ENCODE assay signal across 1 cellular context in the genomic region with DNA sequence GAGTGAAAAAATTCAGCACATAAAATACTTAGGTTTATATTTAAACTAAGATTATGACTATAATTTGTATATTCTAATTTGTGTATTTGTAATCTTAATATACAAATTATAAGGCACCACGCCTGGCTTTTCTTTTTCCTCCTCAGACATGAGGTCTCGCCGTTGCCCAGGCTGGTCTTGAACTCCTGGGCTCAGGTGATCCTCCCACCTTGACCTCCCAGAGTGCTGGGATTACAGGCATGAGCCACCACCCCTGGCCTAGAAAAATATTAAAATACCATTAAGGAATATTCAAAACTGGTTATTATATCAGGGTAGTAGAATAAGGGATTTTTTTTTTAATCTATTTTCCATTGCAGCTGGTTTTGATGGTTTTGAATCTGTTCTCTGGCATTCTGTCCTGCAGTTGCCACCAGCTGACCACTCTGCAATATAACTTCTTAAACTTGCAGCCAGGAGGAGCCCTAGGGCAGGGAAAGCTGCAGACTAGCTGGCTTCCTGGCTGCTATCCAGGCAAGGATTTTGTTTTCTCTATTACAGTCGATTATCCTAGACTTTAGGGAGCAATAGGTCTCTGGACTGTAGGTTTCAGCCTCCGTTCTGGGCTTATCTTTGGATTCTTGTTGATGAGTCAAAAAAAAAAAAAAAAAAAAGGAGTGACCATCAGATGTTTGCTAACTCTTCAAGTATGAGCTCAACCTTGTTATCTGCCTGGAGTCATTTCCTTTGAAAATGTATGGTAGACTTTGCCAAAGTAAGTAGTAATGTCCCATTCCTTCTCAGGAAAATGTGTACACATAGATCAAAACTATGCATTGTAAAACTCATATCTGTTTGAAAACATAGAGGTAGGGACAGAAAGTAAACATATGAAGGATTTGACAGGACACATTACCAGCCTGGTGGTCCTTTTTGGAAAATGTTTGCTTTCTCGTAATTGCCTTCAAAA.
TF ChIP-seq lines count a peak whose summit lies in the region.

No MANE protein-coding gene starts in this region.

TF ChIP-seq in K562, 482 proteins besides CTCF, POLR2A, EP300 and RAD21 (continued from another document and continues in another):
- TF ChIP-seq, protein P1, sequence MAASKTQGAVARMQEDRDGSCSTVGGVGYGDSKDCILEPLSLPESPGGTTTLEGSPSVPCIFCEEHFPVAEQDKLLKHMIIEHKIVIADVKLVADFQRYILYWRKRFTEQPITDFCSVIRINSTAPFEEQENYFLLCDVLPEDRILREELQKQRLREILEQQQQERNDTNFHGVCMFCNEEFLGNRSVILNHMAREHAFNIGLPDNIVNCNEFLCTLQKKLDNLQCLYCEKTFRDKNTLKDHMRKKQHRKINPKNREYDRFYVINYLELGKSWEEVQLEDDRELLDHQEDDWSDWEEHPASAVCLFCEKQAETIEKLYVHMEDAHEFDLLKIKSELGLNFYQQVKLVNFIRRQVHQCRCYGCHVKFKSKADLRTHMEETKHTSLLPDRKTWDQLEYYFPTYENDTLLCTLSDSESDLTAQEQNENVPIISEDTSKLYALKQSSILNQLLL (CRISPR knock-in tag; IDR thresholded peaks at IDR 0.05; ENCODE audit: borderline replicate concordance), result no peak
- TF ChIP-seq RCOR1 (IDR thresholded peaks at IDR 0.05; ENCODE audit: borderline replicate concordance in 1 of 2, low read depth in 2 of 2, low read length in 2 of 2) (peak in 1 of 2 experiments; percentile 72; a peak in 2 of 4 replicates), RBM17 (IDR thresholded peaks at IDR 0.05; ENCODE audit: borderline replicate concordance, low read depth, low read length) (no peak), SRF (CRISPR knock-in tag; IDR thresholded peaks at IDR 0.05) (peak in 1 of 2 experiments; percentile 41; a peak in 1 of 4 replicates), RNF2 (IDR thresholded peaks at IDR 0.05) (no peak), TAL1 (IDR thresholded peaks at IDR 0.05) (no peak), CBFA2T2 (conservative IDR thresholded peaks at IDR 0.05) (peak; percentile 53), FOXJ3 (CRISPR knock-in tag; IDR thresholded peaks at IDR 0.05) (no peak), ARID1B (IDR thresholded peaks at IDR 0.05) (peak; percentile 80), ZNF766 (CRISPR knock-in tag; conservative IDR thresholded peaks at IDR 0.05) (peak; percentile 49; the same call in 1 of the 2 replicates), HCFC1 (IDR thresholded peaks at IDR 0.05; ENCODE audit: low read depth, low read length) (no peak), FOXK2 (conservative IDR thresholded peaks at IDR 0.05 in 1 of 2, IDR thresholded peaks at IDR 0.05 in 1 of 2; ENCODE audit: low read depth in 2 of 2) (peak; percentile 72 to 83; a peak in 3 of 4 replicates), NCOA4 (IDR thresholded peaks at IDR 0.05; ENCODE audit: partially characterized antibody) (no peak), ZNF707 (CRISPR knock-in tag; conservative IDR thresholded peaks at IDR 0.05) (no peak), KLF16 (IDR thresholded peaks at IDR 0.05) (peak; percentile 55), ZNF586 (CRISPR knock-in tag; conservative IDR thresholded peaks at IDR 0.05) (no peak), MYC (IDR thresholded peaks at IDR 0.05; ENCODE audit: low read depth, low read length) (peak; percentile 66; the same call in 1 of the 2 replicates), MYC (CRISPR knock-in tag; IDR thresholded peaks at IDR 0.05; ENCODE audit: borderline replicate concordance, low read depth) (no peak), RBM15 (IDR thresholded peaks at IDR 0.05; ENCODE audit: insufficient read depth, low read length) (no peak), ZNF785 (CRISPR knock-in tag; IDR thresholded peaks at IDR 0.05) (no peak), TGIF2 (CRISPR knock-in tag; IDR thresholded peaks at IDR 0.05) (no peak), CTBP1 (IDR thresholded peaks at IDR 0.05; ENCODE audit: borderline replicate concordance) (peak; percentile 44; the same call in 1 of the 2 replicates), SMAD1 (IDR thresholded peaks at IDR 0.05; ENCODE audit: low read depth, low read length, partially characterized antibody) (peak; percentile 69), SOX6 (IDR thresholded peaks at IDR 0.05) (0 out of 2 replicates have a peak, but pooled peaks have one; percentile 40), DEAF1 (CRISPR knock-in tag; IDR thresholded peaks at IDR 0.05) (peak; percentile 95), ZNF212 (CRISPR knock-in tag; IDR thresholded peaks at IDR 0.05) (no peak), ATF7 (IDR thresholded peaks at IDR 0.05) (peak; percentile 83), TBL1XR1 (IDR thresholded peaks at IDR 0.05; ENCODE audit: low read length in 2 of 2) (peak in 1 of 2 experiments; percentile 59; a peak in 2 of 4 replicates), NR4A1 (CRISPR knock-in tag; IDR thresholded peaks at IDR 0.05) (no peak), NR4A1 (tag; IDR thresholded peaks at IDR 0.05) (no peak), BRD9 (IDR thresholded peaks at IDR 0.05; ENCODE audit: low read depth, partially characterized antibody) (peak; percentile 45), TEAD4 (IDR thresholded peaks at IDR 0.05; ENCODE audit: low read length) (peak; percentile 53), TEAD4 (CRISPR knock-in tag; IDR thresholded peaks at IDR 0.05; ENCODE audit: borderline replicate concordance) (no peak), GATAD2A (IDR thresholded peaks at IDR 0.05) (no peak), XRCC5 (IDR thresholded peaks at IDR 0.05; ENCODE audit: low read depth, low read length) (peak; percentile 85), LEF1 (IDR thresholded peaks at IDR 0.05) (peak; percentile 73), FOSL1 (tag; conservative IDR thresholded peaks at IDR 0.05) (peak; percentile 98), E2F3 (CRISPR knock-in tag; IDR thresholded peaks at IDR 0.05) (no peak), ZFP30 (CRISPR knock-in tag; IDR thresholded peaks at IDR 0.05; ENCODE audit: borderline replicate concordance) (no peak), SNAPC5 (CRISPR knock-in tag; IDR thresholded peaks at IDR 0.05) (no peak), ZNF584 (CRISPR knock-in tag; IDR thresholded peaks at IDR 0.05; ENCODE audit: low read depth) (peak; percentile 57; the same call in 1 of the 2 replicates), MEIS2 (IDR thresholded peaks at IDR 0.05; ENCODE audit: partially characterized antibody) (peak; percentile 12), TEAD1 (CRISPR knock-in tag; IDR thresholded peaks at IDR 0.05) (no peak)
- TF ChIP-seq, protein P2, sequence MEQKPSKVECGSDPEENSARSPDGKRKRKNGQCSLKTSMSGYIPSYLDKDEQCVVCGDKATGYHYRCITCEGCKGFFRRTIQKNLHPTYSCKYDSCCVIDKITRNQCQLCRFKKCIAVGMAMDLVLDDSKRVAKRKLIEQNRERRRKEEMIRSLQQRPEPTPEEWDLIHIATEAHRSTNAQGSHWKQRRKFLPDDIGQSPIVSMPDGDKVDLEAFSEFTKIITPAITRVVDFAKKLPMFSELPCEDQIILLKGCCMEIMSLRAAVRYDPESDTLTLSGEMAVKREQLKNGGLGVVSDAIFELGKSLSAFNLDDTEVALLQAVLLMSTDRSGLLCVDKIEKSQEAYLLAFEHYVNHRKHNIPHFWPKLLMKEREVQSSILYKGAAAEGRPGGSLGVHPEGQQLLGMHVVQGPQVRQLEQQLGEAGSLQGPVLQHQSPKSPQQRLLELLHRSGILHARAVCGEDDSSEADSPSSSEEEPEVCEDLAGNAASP (IDR thresholded peaks at IDR 0.05), result no peak
- TF ChIP-seq, protein P3, sequence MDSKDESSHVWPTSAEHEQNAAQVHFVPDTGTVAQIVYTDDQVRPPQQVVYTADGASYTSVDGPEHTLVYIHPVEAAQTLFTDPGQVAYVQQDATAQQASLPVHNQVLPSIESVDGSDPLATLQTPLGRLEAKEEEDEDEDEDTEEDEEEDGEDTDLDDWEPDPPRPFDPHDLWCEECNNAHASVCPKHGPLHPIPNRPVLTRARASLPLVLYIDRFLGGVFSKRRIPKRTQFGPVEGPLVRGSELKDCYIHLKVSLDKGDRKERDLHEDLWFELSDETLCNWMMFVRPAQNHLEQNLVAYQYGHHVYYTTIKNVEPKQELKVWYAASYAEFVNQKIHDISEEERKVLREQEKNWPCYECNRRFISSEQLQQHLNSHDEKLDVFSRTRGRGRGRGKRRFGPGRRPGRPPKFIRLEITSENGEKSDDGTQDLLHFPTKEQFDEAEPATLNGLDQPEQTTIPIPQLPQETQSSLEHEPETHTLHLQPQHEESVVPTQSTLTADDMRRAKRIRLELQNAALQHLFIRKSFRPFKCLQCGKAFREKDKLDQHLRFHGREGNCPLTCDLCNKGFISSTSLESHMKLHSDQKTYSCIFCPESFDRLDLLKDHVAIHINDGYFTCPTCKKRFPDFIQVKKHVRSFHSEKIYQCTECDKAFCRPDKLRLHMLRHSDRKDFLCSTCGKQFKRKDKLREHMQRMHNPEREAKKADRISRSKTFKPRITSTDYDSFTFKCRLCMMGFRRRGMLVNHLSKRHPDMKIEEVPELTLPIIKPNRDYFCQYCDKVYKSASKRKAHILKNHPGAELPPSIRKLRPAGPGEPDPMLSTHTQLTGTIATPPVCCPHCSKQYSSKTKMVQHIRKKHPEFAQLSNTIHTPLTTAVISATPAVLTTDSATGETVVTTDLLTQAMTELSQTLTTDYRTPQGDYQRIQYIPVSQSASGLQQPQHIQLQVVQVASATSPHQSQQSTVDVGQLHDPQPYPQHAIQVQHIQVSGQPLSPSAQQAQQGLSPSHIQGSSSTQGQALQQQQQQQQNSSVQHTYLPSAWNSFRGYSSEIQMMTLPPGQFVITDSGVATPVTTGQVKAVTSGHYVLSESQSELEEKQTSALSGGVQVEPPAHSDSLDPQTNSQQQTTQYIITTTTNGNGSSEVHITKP (IDR thresholded peaks at IDR 0.05; ENCODE audit: partially characterized antibody), result peak; percentile 18
- TF ChIP-seq, protein P4, sequence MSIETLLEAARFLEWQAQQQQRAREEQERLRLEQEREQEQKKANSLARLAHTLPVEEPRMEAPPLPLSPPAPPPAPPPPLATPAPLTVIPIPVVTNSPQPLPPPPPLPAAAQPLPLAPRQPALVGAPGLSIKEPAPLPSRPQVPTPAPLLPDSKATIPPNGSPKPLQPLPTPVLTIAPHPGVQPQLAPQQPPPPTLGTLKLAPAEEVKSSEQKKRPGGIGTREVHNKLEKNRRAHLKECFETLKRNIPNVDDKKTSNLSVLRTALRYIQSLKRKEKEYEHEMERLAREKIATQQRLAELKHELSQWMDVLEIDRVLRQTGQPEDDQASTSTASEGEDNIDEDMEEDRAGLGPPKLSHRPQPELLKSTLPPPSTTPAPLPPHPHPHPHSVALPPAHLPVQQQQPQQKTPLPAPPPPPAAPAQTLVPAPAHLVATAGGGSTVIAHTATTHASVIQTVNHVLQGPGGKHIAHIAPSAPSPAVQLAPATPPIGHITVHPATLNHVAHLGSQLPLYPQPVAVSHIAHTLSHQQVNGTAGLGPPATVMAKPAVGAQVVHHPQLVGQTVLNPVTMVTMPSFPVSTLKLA (conservative IDR thresholded peaks at IDR 0.05), result peak in 1 of 2 experiments; percentile 59; a peak in 1 of 4 replicates
- TF ChIP-seq, protein P5, sequence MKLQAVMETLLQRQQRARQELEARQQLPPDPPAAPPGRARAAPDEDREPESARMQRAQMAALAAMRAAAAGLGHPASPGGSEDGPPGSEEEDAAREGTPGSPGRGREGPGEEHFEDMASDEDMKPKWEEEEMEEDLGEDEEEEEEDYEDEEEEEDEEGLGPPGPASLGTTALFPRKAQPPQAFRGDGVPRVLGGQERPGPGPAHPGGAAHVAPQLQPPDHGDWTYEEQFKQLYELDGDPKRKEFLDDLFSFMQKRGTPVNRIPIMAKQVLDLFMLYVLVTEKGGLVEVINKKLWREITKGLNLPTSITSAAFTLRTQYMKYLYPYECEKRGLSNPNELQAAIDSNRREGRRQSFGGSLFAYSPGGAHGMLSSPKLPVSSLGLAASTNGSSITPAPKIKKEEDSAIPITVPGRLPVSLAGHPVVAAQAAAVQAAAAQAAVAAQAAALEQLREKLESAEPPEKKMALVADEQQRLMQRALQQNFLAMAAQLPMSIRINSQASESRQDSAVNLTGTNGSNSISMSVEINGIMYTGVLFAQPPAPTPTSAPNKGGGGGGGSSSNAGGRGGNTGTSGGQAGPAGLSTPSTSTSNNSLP (IDR thresholded peaks at IDR 0.05; ENCODE audit: borderline replicate concordance, low read depth, low read length), result peak; percentile 87; the same call in 1 of the 2 replicates
- TF ChIP-seq, protein P6, sequence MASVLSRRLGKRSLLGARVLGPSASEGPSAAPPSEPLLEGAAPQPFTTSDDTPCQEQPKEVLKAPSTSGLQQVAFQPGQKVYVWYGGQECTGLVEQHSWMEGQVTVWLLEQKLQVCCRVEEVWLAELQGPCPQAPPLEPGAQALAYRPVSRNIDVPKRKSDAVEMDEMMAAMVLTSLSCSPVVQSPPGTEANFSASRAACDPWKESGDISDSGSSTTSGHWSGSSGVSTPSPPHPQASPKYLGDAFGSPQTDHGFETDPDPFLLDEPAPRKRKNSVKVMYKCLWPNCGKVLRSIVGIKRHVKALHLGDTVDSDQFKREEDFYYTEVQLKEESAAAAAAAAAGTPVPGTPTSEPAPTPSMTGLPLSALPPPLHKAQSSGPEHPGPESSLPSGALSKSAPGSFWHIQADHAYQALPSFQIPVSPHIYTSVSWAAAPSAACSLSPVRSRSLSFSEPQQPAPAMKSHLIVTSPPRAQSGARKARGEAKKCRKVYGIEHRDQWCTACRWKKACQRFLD (CRISPR knock-in tag; IDR thresholded peaks at IDR 0.05), result peak; percentile 64; the same call in 1 of the 2 replicates
- TF ChIP-seq, protein P7, sequence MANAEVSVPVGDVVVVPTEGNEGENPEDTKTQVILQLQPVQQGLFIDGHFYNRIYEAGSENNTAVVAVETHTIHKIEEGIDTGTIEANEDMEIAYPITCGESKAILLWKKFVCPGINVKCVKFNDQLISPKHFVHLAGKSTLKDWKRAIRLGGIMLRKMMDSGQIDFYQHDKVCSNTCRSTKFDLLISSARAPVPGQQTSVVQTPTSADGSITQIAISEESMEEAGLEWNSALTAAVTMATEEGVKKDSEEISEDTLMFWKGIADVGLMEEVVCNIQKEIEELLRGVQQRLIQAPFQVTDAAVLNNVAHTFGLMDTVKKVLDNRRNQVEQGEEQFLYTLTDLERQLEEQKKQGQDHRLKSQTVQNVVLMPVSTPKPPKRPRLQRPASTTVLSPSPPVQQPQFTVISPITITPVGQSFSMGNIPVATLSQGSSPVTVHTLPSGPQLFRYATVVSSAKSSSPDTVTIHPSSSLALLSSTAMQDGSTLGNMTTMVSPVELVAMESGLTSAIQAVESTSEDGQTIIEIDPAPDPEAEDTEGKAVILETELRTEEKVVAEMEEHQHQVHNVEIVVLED (CRISPR knock-in tag; IDR thresholded peaks at IDR 0.05), result no peak
